22 cellular contexts compared by ENCODE assay signal in the genomic region with DNA sequence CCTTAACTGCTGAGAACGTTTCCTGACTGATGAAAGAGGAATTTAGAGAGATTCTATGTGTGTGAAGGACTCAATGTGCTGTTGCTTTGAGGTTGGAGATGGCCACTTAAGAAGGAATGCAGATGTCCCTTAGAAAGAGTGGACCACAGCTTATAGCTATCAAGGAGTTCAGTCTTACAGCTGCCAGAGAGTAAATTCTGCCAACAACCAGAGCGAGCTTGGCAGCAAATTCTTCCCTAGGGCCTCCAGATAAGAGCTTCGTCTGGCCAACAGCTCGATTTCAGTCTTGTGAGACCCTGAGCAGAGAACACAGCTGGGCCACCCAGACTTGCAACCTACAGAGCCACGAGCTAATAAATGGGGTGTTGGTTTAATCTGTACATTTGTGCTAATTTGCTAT. TPM values are rescaled to one million over a fixed set of nuclear protein-coding genes. Genes with fewer than 3 reads are reported as not detected.
"Had no signal": no experiment of that assay in that cellular context is flagged by ENCODE, and none has a peak within 500 bp of the region (broad histone marks: within the 10 kb centered on the region; RNA-seq: fewer than 3 reads in every experiment).

No MANE protein-coding gene starts in this region.

- H3K9me3 ChIP-seq: colonic mucosa, esophagus muscularis mucosa, gastroesophageal sphincter, sigmoid colon, thoracic aorta, vagina had no signal

- H3K27ac ChIP-seq: colonic mucosa, dorsolateral prefrontal cortex, esophagus muscularis mucosa, gastroesophageal sphincter, parathyroid adenoma, thoracic aorta, vagina, VCaP had no signal

- DNase-seq: activated CD4-positive, alpha-beta memory T cell treated with anti-CD3 and anti-CD28 coated beads, Interleukin-2, amount 10 ng/mL, durations not matched to agents 7 days and 5 days; activated gamma-delta T cell treated with Interleukin-2 at 50 U/mL for 16 hours; activated T-cell treated with anti-CD3 and anti-CD28 coated beads for 4 hours; aorta; effector memory CD8-positive, alpha-beta T cell; kidney; sigmoid colon; stimulated activated CD4-positive, alpha-beta T cell treated with anti-CD3 and anti-CD28 coated beads, Interleukin-2, amount 100 ng/mL, for 48 hours; stimulated activated naive CD4-positive, alpha-beta T cell had no signal

- H3K36me3 ChIP-seq: colonic mucosa, esophagus muscularis mucosa, gastroesophageal sphincter, sigmoid colon, thoracic aorta, vagina had no signal

- ATAC-seq: activated CD4-positive, CD25-positive, alpha-beta regulatory T cell treated with anti-CD3 and anti-CD28 coated beads, Interleukin-2, amount 50 U/mL, for 24 hours; activated naive CD4-positive, alpha-beta T cell treated with anti-CD3 and anti-CD28 coated beads, Interleukin-2, amount 50 U/mL, for 72 hours; effector memory CD8-positive, alpha-beta T cell; gastroesophageal sphincter; natural killer cell treated with Interleukin-12 subunit alpha and Interleukin-12 subunit beta and Interleukin-15 and Interleukin-18, amount 100 ng/mL, for 72 hours had no signal

- H3K4me1 ChIP-seq: colonic mucosa, parathyroid adenoma, vagina had no signal

- H3K27me3 ChIP-seq: colonic mucosa, esophagus muscularis mucosa, gastroesophageal sphincter, sigmoid colon, vagina had no signal

- H3K4me3 ChIP-seq: colonic mucosa, dorsolateral prefrontal cortex, esophagus muscularis mucosa, gastroesophageal sphincter, sigmoid colon, thoracic aorta, vagina had no signal

RNA-seq across cellular contexts. Expression of a gene that starts 21.8 kb away (rescaled TPM):
- total RNA-seq: activated CD4-positive, alpha-beta T cell treated with anti-CD3 and anti-CD28 coated beads, Interleukin-2, amount 10 ng/mL, durations not matched to agents 24 days and 14 days; activated T-helper 1 cell treated with anti-CD3 and anti-CD28 coated beads, Interleukin-12 subunit alpha, Interleukin-12 subunit beta, Interleukin-2, Interleukin-4 antibody, amounts not matched to agents 30 ng/mL and 10 ng/mL and 1 ng/mL, durations not matched to agents 14 hours and 24 hours and 36 hours had no signal
